ENCODE assay signal across 13 cellular contexts in genomic region chr21:33760641-33761103, GRCh38.
DNase-seq lines count a peak whose midpoint lies in the region; ATAC-seq, FAIRE-seq and TF ChIP-seq lines count a peak whose summit lies in the region.
"Had no signal": no experiment of that assay in that cellular context is flagged by ENCODE, and none has a peak within 500 bp of the region (broad histone marks: within the 10 kb centered on the region; RNA-seq: fewer than 3 reads in every experiment).

No MANE protein-coding gene starts in this region.

- no peaks in the 10 kb centered on the region for H3K27me3 Mint-ChIP-seq in nephron (ENCODE audit: low read depth)

- H3K27ac Mint-ChIP-seq in nephron, result peak overlapping the region; percentile 59 to 96 (median 81)

- no peak for TF ChIP-seq RAD21 in liver (IDR thresholded peaks at IDR 0.05)
- no peak for TF ChIP-seq RAD21 in HepG2 (CRISPR knock-in tag; IDR thresholded peaks at IDR 0.05)

- ATAC-seq in HepG2, result no peak
- ATAC-seq in aorta (ENCODE audit: low FRiP score), result peak; percentile 64

- FAIRE-seq in HepG2 (lab: Jason Lieb, UNC), result no peak

- POLR2A ChIA-PET in HepG2 (lab: Yijun Ruan, JAX), result no interaction called here

- no peak for TF ChIP-seq EP300 in HepG2 (IDR thresholded peaks at IDR 0.05; ENCODE audit: low read depth in 2 of 2, low read length in 2 of 2)
- TF ChIP-seq EP300 in HepG2 (CRISPR knock-in tag; IDR thresholded peaks at IDR 0.05; ENCODE audit: borderline replicate concordance), result no peak

- H3K36me3 ChIP-seq in liver (ENCODE audit: control insufficient read depth in 4 of 4, insufficient read depth in 3 of 4, low read depth in 1 of 4, low read length in 3 of 4), result peaks cover 1 to 3% (median 2%) of the 10 kb centered on the region in 4 donors
- peaks cover 1 to 2% of the 10 kb centered on the region in 2 experiments; a peak in 3 of 5 replicates for H3K36me3 ChIP-seq in HepG2 (replicated peaks in 1 of 2; ENCODE audit: control insufficient read depth in 1 of 2, insufficient read depth in 2 of 2, low read length in 2 of 2)
- H3K36me3 ChIP-seq in aorta (ENCODE audit: control insufficient read depth in 1 of 2, insufficient read depth in 2 of 2, low read length in 1 of 2), result no peaks in the 10 kb centered on the region
- no peaks in the 10 kb centered on the region; the same call in 1 of the 2 replicates for H3K36me3 ChIP-seq in BE2C

- in situ Hi-C loops in HepG2 (cut with HindIII; ENCODE audit: extremely low pct_ligation_motif_present, low pct_unique_long_range_greater_than_20kb), result no loop called here

- no peaks in the 10 kb centered on the region for H3K9me3 Mint-ChIP-seq in nephron

- H2AFZ ChIP-seq in HepG2 (ENCODE audit: low read length), result no peak overlapping the region

- H3K4me3 Mint-ChIP-seq in nephron, result no peak overlapping the region

- no peaks in the 10 kb centered on the region for H4K20me1 ChIP-seq in HepG2 (ENCODE audit: insufficient read depth, low read length)
- H4K20me1 ChIP-seq: BLaER1 treated with 17β-estradiol and CSF1 and Interleukin-3, amounts not matched to agents 10 nM and 100 nM had no signal

- WGBS in liver, result 83% methylated on average over 3 of the region's 3 CpGs
- WGBS in HepG2 (ENCODE audit: low lambda C conversion rate), result 95% methylated on average over 3 of the region's 3 CpGs
- WGBS in aorta, 2 donors, result 15 to 16% methylated on average over 3 of the region's 3 CpGs

- no peak overlapping the region for H3K4me3 ChIP-seq in liver (ENCODE audit: low read depth in 1 of 3, low read length in 3 of 3)
- H3K4me3 ChIP-seq in HepG2 (replicated peaks in 1 of 3; ENCODE audit: insufficient read depth in 1 of 3, low read depth in 2 of 3, low read length in 3 of 3), result no peak overlapping the region
- H3K4me3 ChIP-seq in aorta (ENCODE audit: low read length in 2 of 2), result no peak overlapping the region
- H3K4me3 ChIP-seq in BE2C (ENCODE audit: low read depth, low read length), result no peak overlapping the region
- H3K4me3 ChIP-seq: BLaER1 treated with 17β-estradiol and CSF1 and Interleukin-3, amounts not matched to agents 10 nM and 100 nM had no signal

- H3K36me3 Mint-ChIP-seq in nephron (ENCODE audit: low read depth), result peaks cover 18% of the 10 kb centered on the region

- TF ChIP-seq POLR2A in HepG2 (IDR thresholded peaks at IDR 0.05; ENCODE audit: insufficient read depth in 1 of 2, low read depth in 2 of 2, low read length in 2 of 2), result no peak

- no peak overlapping the region for H3K4me2 ChIP-seq in HepG2 (ENCODE audit: low read depth, low read length)

- H3K9me3 ChIP-seq in liver (ENCODE audit: control insufficient read depth in 4 of 4, low read length in 3 of 4) (no peaks in the 10 kb centered on the region), HepG2 (ENCODE audit: low read length) (no peaks in the 10 kb centered on the region), aorta (ENCODE audit: control insufficient read depth, low read length) (no peaks in the 10 kb centered on the region), BE2C (no peaks in the 10 kb centered on the region)
- H3K9me3 ChIP-seq: BLaER1 treated with 17β-estradiol and CSF1 and Interleukin-3, amounts not matched to agents 10 nM and 100 nM had no signal

- H3K4me1 ChIP-seq in liver (ENCODE audit: control insufficient read depth in 4 of 4, insufficient read depth in 4 of 4, low read length in 3 of 4) (peaks cover 3 to 19% (median 13%) of the 10 kb centered on the region in 4 donors), HepG2 (ENCODE audit: insufficient read depth, low read length) (peaks cover 13% of the 10 kb centered on the region), aorta (ENCODE audit: control insufficient read depth in 1 of 2, insufficient read depth in 2 of 2, low read length in 2 of 2) (peaks cover 0 to 3% of the 10 kb centered on the region in 2 donors), BE2C (peaks cover 4% of the 10 kb centered on the region)

- H3K79me2 ChIP-seq in HepG2 (ENCODE audit: insufficient read depth, low read length), result no peaks in the 10 kb centered on the region

- CTCF ChIA-PET in HepG2 (lab: Yijun Ruan, JAX; ENCODE audit: low intra/inter-chr PET ratio, low total read pairs), result no interaction called here

- DNase-seq in HepG2 (ENCODE audit: low spot score) (no peak), dedifferentiated amniotic fluid mesenchymal stem cell (ENCODE audit: extremely low spot score) (peak; percentile 57), aorta (no peak), NCI-H2029 treated with DMSO at 0.1 percent for 48 hours (lab: John Stamatoyannopoulos, UW) (no peak), BE2C (no peak), SHP77 (lab: John Stamatoyannopoulos, UW) (no peak)
- DNase-seq: activated naive CD4-positive, alpha-beta T cell treated with anti-CD3 and anti-CD28 coated beads, Interleukin-2, amount 50 U/mL, for 16 hours; hippocampal formation; NCI-H748 treated with DMSO at 0.1 percent for 48 hours; nucleus accumbens had no signal

- H3K4me1 Mint-ChIP-seq in nephron, result peaks cover 15% of the 10 kb centered on the region

- no peak for TF ChIP-seq CTCF in liver (IDR thresholded peaks at IDR 0.05; ENCODE audit: low read depth, low read length, missing input control)
- no peak for TF ChIP-seq CTCF in HepG2 (CRISPR knock-in tag; IDR thresholded peaks at IDR 0.05)
- TF ChIP-seq CTCF in nephron (IDR thresholded peaks at IDR 0.05; ENCODE audit: unreplicated experiment in 3 of 3), result no peak
- TF ChIP-seq CTCF in BE2C (IDR thresholded peaks at IDR 0.05; ENCODE audit: low read depth, low read length), result no peak

- intact Hi-C loops in HepG2 (cut with micrococcal nuclease; ENCODE audit: unreplicated experiment) (loop anchor here (10.0 kb wide), 1 partner anchor 116 kb away; the partner anchor contains the start of genes CRYZL1 and ITSN1), aorta (cut with DNase I) (loop anchor here in 1 of 2 donors (2.0 to 5.0 kb wide), 2 partner anchors 103 to 118 kb away; partner anchors contain the start of gene ITSN1)

- H3K27ac ChIP-seq in liver (ENCODE audit: low read depth in 1 of 2, low read length in 2 of 2), result peak overlapping the region; percentile 72 to 79
- H3K27ac ChIP-seq in HepG2 (ENCODE audit: extremely low read length, insufficient read depth, low read length), result no peak overlapping the region
- H3K27ac ChIP-seq in aorta (ENCODE audit: low read depth in 1 of 2, low read length in 2 of 2), result peak overlapping the region in 1 of 2 donors; percentile 71

- H3K9ac ChIP-seq in liver (ENCODE audit: low read depth in 1 of 2, low read length in 2 of 2) (no peak overlapping the region), HepG2 (ENCODE audit: insufficient read depth, low read depth, low read length) (no peak overlapping the region)

- H3K27me3 ChIP-seq in liver (ENCODE audit: control insufficient read depth in 4 of 4, insufficient read depth in 4 of 4, low read length in 3 of 4) (no peaks in the 10 kb centered on the region), HepG2 (ENCODE audit: control insufficient read depth in 1 of 2, insufficient read depth in 2 of 2, low read length in 2 of 2) (no peaks in the 10 kb centered on the region), aorta (ENCODE audit: control insufficient read depth in 1 of 2, insufficient read depth in 2 of 2, low read length in 1 of 2) (no peaks in the 10 kb centered on the region), BE2C (no peaks in the 10 kb centered on the region)
- H3K27me3 ChIP-seq: BLaER1 treated with 17β-estradiol and CSF1 and Interleukin-3, amounts not matched to agents 10 nM and 100 nM had no signal

- BruUV-seq in HepG2 (replicated peaks; lab: Mats Ljungman, UMichigan), result no TSS peak

TF ChIP-seq in liver, 16 proteins besides CTCF, POLR2A, EP300 and RAD21 (continues in another document):
- TF ChIP-seq EGR1 (IDR thresholded peaks at IDR 0.05; ENCODE audit: low read depth in 2 of 2) (no peak), MAX (IDR thresholded peaks at IDR 0.05) (no peak), JUND (IDR thresholded peaks at IDR 0.05) (no peak), HNF4A (conservative IDR thresholded peaks at IDR 0.05) (no peak), HNF4G (IDR thresholded peaks at IDR 0.05) (no peak)

TF ChIP-seq in HepG2, 621 proteins besides CTCF, POLR2A, EP300 and RAD21 (continues in another document):
- no peak for TF ChIP-seq ELK4 (CRISPR knock-in tag; IDR thresholded peaks at IDR 0.05; ENCODE audit: borderline replicate concordance)
- no peak for TF ChIP-seq ZNF639 (CRISPR knock-in tag; conservative IDR thresholded peaks at IDR 0.05)
- TF ChIP-seq PPARG (CRISPR knock-in tag; conservative IDR thresholded peaks at IDR 0.05), result no peak
- TF ChIP-seq FOXP4 (CRISPR knock-in tag; IDR thresholded peaks at IDR 0.05), result no peak
